In the genomic region with DNA sequence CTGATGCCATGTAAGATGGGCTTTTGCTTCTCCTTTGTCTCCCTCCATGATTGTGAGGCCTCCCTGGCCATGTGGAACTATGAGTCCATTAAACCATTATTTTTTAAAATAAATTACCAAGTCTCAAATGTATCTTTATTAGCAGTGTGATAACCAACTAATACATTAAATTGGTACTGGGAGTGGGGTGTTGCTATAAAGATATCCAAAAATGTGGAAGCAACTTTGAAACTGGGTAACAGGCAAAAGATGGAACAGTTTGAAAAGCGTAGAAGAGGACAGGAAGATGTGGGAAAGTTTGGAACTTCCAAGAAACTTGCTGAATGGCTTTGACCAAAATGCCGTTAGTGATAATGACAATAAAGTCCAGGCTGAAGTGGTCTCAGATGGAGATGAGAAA, we compare ENCODE assay signal across 23 cellular contexts.
"Had no signal": no experiment of that assay in that cellular context is flagged by ENCODE, and none has a peak within 500 bp of the region (broad histone marks: within the 10 kb centered on the region; RNA-seq: fewer than 3 reads in every experiment).

No MANE protein-coding gene starts in this region.

- DNase-seq: colonic mucosa; cortex of kidney; dermis blood vessel endothelial cell; dorsolateral prefrontal cortex; effector CD4-positive, alpha-beta T cell; effector CD8-positive, alpha-beta T cell; effector memory CD4-positive, alpha-beta T cell; effector memory CD8-positive, alpha-beta T cell; endodermal cell; erythroblast; esophagus squamous epithelium; foreskin fibroblast; foreskin keratinocyte; foreskin melanocyte; gastrocnemius medialis; glutamatergic neuron; head of caudate nucleus; heart left ventricle; heart right ventricle had no signal

- H3K27ac ChIP-seq: colonic mucosa, coronary artery, dorsolateral prefrontal cortex, epithelial cell of prostate, esophagus muscularis mucosa, esophagus squamous epithelium, foreskin keratinocyte, gastrocnemius medialis, gastroesophageal sphincter, heart left ventricle, heart right ventricle had no signal

- H3K4me1 ChIP-seq: colonic mucosa, esophagus muscularis mucosa, esophagus squamous epithelium, foreskin keratinocyte, gastrocnemius medialis, gastroesophageal sphincter, heart left ventricle, heart right ventricle had no signal

- H3K4me3 ChIP-seq: colonic mucosa, coronary artery, dorsolateral prefrontal cortex, esophagus muscularis mucosa, esophagus squamous epithelium, gastrocnemius medialis, gastroesophageal sphincter, heart left ventricle, heart right ventricle had no signal

- H3K36me3 ChIP-seq: colonic mucosa, esophagus muscularis mucosa, esophagus squamous epithelium, gastrocnemius medialis, gastroesophageal sphincter, heart left ventricle, heart right ventricle had no signal

- H3K9me3 ChIP-seq: colonic mucosa, gastrocnemius medialis, gastroesophageal sphincter had no signal

- H3K27me3 ChIP-seq: colonic mucosa, esophagus muscularis mucosa, esophagus squamous epithelium, foreskin keratinocyte, gastrocnemius medialis, gastroesophageal sphincter, heart left ventricle, heart right ventricle had no signal
